ENCODE assay signal across 19 cellular contexts in the genomic region with DNA sequence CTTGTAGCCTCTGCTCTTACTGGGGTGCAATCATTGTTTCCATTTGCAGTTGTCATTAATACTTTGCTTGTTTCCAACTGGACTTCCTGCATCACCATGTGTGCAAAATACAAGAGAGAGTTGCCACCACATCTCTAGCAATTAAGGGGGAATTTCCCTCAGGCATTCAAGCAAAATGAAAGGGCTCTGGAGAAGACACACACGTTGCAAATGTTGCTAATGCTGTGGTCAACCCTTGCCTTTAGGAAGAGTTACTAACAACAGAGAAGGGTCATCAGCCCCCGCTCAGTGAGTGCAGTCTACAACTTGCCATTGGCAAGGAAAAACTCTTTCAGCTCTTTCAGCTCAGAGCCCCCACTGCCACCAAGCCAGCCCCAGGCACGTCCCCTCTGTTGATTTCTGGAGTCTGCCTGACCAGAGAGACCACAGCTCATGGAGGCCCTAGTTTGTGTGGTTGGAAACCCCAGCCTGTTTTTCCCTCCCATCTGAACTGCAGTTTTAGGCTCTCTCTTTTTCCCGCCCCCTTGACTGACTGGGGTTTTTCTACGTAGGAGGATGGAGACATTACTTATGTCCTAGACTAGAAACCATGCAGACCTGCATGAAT. TPM values are rescaled to one million over a fixed set of nuclear protein-coding genes. Genes with fewer than 3 reads are reported as not detected.
DNase-seq lines count a peak whose midpoint lies in the region; ATAC-seq and TF ChIP-seq lines count a peak whose summit lies in the region.
"Had no signal": no experiment of that assay in that cellular context is flagged by ENCODE, and none has a peak within 500 bp of the region (broad histone marks: within the 10 kb centered on the region; RNA-seq: fewer than 3 reads in every experiment).

No MANE protein-coding gene starts in this region.

- no peaks in the 10 kb centered on the region for H3K36me3 Mint-ChIP-seq in activated T-helper 17 cell treated with anti-CD3 and anti-CD28 coated beads, Interleukin-2, amount 50 U/mL, for 72 hours (ENCODE audit: low read depth)
- no peaks in the 10 kb centered on the region for H3K36me3 Mint-ChIP-seq in stimulated activated memory B cell treated with anti-CD40 and anti-IgM and Interleukin-4, amounts not matched to agents 10 μg/mL and 1 μg/mL and 100 μg/mL, for 72 hours
- H3K36me3 Mint-ChIP-seq: CD4-positive, CD25-positive, alpha-beta regulatory T cell had no signal

- H3K27me3 Mint-ChIP-seq in activated T-helper 17 cell treated with anti-CD3 and anti-CD28 coated beads, Interleukin-2, amount 50 U/mL, for 72 hours, result peaks cover 9% of the 10 kb centered on the region
- H3K27me3 Mint-ChIP-seq in stimulated activated memory B cell treated with anti-CD40 and anti-IgM and Interleukin-4, amounts not matched to agents 10 μg/mL and 1 μg/mL and 100 μg/mL, for 72 hours, result no peaks in the 10 kb centered on the region

- H3K4me1 Mint-ChIP-seq in activated T-helper 17 cell treated with anti-CD3 and anti-CD28 coated beads, Interleukin-2, amount 50 U/mL, for 72 hours, result no peaks in the 10 kb centered on the region
- peaks cover 6% of the 10 kb centered on the region for H3K4me1 Mint-ChIP-seq in stimulated activated memory B cell treated with anti-CD40 and anti-IgM and Interleukin-4, amounts not matched to agents 10 μg/mL and 1 μg/mL and 100 μg/mL, for 72 hours
- H3K4me1 Mint-ChIP-seq: CD4-positive, CD25-positive, alpha-beta regulatory T cell had no signal

- no peak for TF ChIP-seq CTCF in GM13977 (IDR thresholded peaks at IDR 0.05; ENCODE audit: extremely low read depth, insufficient read depth, missing control alignments)

- in situ Hi-C loops in GM13977 (cut with MboI; ENCODE audit: low pct_unique_long_range_greater_than_20kb, low sequenced_read_pairs, unreplicated experiment), result no loop called here

- no peaks in the 10 kb centered on the region for H3K9me3 Mint-ChIP-seq in activated T-helper 17 cell treated with anti-CD3 and anti-CD28 coated beads, Interleukin-2, amount 50 U/mL, for 72 hours
- H3K9me3 Mint-ChIP-seq in stimulated activated memory B cell treated with anti-CD40 and anti-IgM and Interleukin-4, amounts not matched to agents 10 μg/mL and 1 μg/mL and 100 μg/mL, for 72 hours, result no peaks in the 10 kb centered on the region

- DNase-seq in GM13977 (ENCODE audit: low spot score) (peak; percentile 33), HT-29 (ENCODE audit: low spot score) (no peak), putamen (ENCODE audit: low spot score) (no peak), NCI-H524 (lab: John Stamatoyannopoulos, UW) (no peak), NCI-H1417 treated with DMSO at 0.1 percent for 48 hours (lab: John Stamatoyannopoulos, UW) (no peak)
- DNase-seq: CD4-positive, CD25-positive, alpha-beta regulatory T cell; NCI-H1092 treated with DMSO at 0.1 percent for 48 hours; NCI-H146; NCI-H1930; NCI-H2107; NCI-H524 treated with DMSO at 0.1 percent for 48 hours; NCI-H774; SJCRH30 had no signal

- H3K4me3 Mint-ChIP-seq in activated T-helper 17 cell treated with anti-CD3 and anti-CD28 coated beads, Interleukin-2, amount 50 U/mL, for 72 hours, result no peak overlapping the region
- H3K4me3 Mint-ChIP-seq in stimulated activated memory B cell treated with anti-CD40 and anti-IgM and Interleukin-4, amounts not matched to agents 10 μg/mL and 1 μg/mL and 100 μg/mL, for 72 hours, result no peak overlapping the region
- H3K4me3 Mint-ChIP-seq: CD4-positive, CD25-positive, alpha-beta regulatory T cell had no signal

- peak; percentile 64 for ATAC-seq in HG02884 (IDR thresholded peaks at IDR 0.05; ENCODE audit: unreplicated experiment)
- ATAC-seq in activated T-helper 17 cell treated with anti-CD3 and anti-CD28 coated beads, Interleukin-2, amount 50 U/mL, for 72 hours (replicated peaks), result peak; percentile 24
- ATAC-seq in stimulated activated memory B cell treated with anti-CD40 and anti-IgM and Interleukin-4, amounts not matched to agents 10 μg/mL and 1 μg/mL and 100 μg/mL, for 72 hours, result peak; percentile 54
- ATAC-seq: Right ventricle myocardium inferior, SK-N-SH treated with all-trans-retinoic acid at 6 μM for 48 hours had no signal

- no peak overlapping the region for H3K27ac Mint-ChIP-seq in activated T-helper 17 cell treated with anti-CD3 and anti-CD28 coated beads, Interleukin-2, amount 50 U/mL, for 72 hours
- no peak overlapping the region for H3K27ac Mint-ChIP-seq in stimulated activated memory B cell treated with anti-CD40 and anti-IgM and Interleukin-4, amounts not matched to agents 10 μg/mL and 1 μg/mL and 100 μg/mL, for 72 hours
- H3K27ac Mint-ChIP-seq: CD4-positive, CD25-positive, alpha-beta regulatory T cell had no signal

RNA-seq across cellular contexts. Expression of gene GPR45, which starts 25.9 kb away (rescaled TPM):
- total RNA-seq in activated T-helper 17 cell treated with anti-CD3 and anti-CD28 coated beads, Interleukin-2, amount 50 U/mL, for 72 hours, result not detected
- total RNA-seq in HT-29 (2014; rRNA removed; shearing (Covaris generic)), result not detected in 2 replicates
- total RNA-seq: CD4-positive, CD25-positive, alpha-beta regulatory T cell; Daoy; Right ventricle myocardium inferior had no signal
